Comparison of ENCODE assay signal across 17 cellular contexts in genomic region chr10:29495366-29495765, GRCh38.
"Had no signal": no experiment of that assay in that cellular context is flagged by ENCODE, and none has a peak within 500 bp of the region (broad histone marks: within the 10 kb centered on the region; RNA-seq: fewer than 3 reads in every experiment).

No MANE protein-coding gene starts in this region.

- H3K27me3 Mint-ChIP-seq: activated naive CD4-positive, alpha-beta T cell treated with anti-CD3 and anti-CD28 coated beads, Interleukin-2, amount 10 ng/mL, durations not matched to agents 7 days and 5 days; activated naive CD8-positive, alpha-beta T cell treated with anti-CD3 and anti-CD28 coated beads, Interleukin-2, amount 50 U/mL, for 24 hours; central memory CD8-positive, alpha-beta T cell; type B pancreatic cell had no signal

- H3K27ac ChIP-seq: brain microvascular endothelial cell, foreskin keratinocyte, left lung, testis had no signal

- H3K27ac Mint-ChIP-seq: activated naive CD4-positive, alpha-beta T cell treated with anti-CD3 and anti-CD28 coated beads, Interleukin-2, amount 10 ng/mL, durations not matched to agents 7 days and 5 days; activated naive CD8-positive, alpha-beta T cell treated with anti-CD3 and anti-CD28 coated beads, Interleukin-2, amount 50 U/mL, for 24 hours; nephron progenitor cell; type B pancreatic cell had no signal

- H3K9me3 Mint-ChIP-seq: activated naive CD4-positive, alpha-beta T cell treated with anti-CD3 and anti-CD28 coated beads, Interleukin-2, amount 10 ng/mL, durations not matched to agents 7 days and 5 days; activated naive CD8-positive, alpha-beta T cell treated with anti-CD3 and anti-CD28 coated beads, Interleukin-2, amount 50 U/mL, for 24 hours; activated T-cell treated with anti-CD3 and anti-CD28 coated beads, Interleukin-2, amount 50 U/mL, for 4 hours; central memory CD8-positive, alpha-beta T cell; nephron progenitor cell; type B pancreatic cell had no signal

- H3K4me1 ChIP-seq: foreskin keratinocyte, left lung, testis had no signal

- H3K4me3 Mint-ChIP-seq: activated naive CD4-positive, alpha-beta T cell treated with anti-CD3 and anti-CD28 coated beads, Interleukin-2, amount 10 ng/mL, durations not matched to agents 7 days and 5 days; activated naive CD8-positive, alpha-beta T cell treated with anti-CD3 and anti-CD28 coated beads, Interleukin-2, amount 50 U/mL, for 24 hours; activated T-cell treated with anti-CD3 and anti-CD28 coated beads, Interleukin-2, amount 50 U/mL, for 4 hours; central memory CD8-positive, alpha-beta T cell; nephron progenitor cell; type B pancreatic cell had no signal

- ATAC-seq: activated naive CD8-positive, alpha-beta T cell treated with anti-CD3 and anti-CD28 coated beads, Interleukin-2, amount 50 U/mL, for 24 hours; activated T-cell treated with anti-CD3 and anti-CD28 coated beads, Interleukin-2, amount 50 U/mL, for 4 hours; foreskin keratinocyte; left lung had no signal

- H3K4me3 ChIP-seq: coronary artery, left lung, testis had no signal

- DNase-seq: activated CD4-positive, alpha-beta T cell treated with anti-CD3 and anti-CD28 coated beads, Interleukin-2, amount 50 U/mL, for 1 hour; activated CD4-positive, CD25-positive, alpha-beta regulatory T cell treated with anti-CD3 and anti-CD28 coated beads, Interleukin-2, amount 50 U/mL, for 72 hours; activated CD8-positive, alpha-beta memory T cell treated with anti-CD3 and anti-CD28 coated beads, Interleukin-2, amount 50 U/mL, for 4 hours; activated naive CD4-positive, alpha-beta T cell treated with anti-CD3 and anti-CD28 coated beads, Interleukin-2, amount 10 ng/mL, durations not matched to agents 7 days and 5 days; activated naive CD8-positive, alpha-beta T cell treated with anti-CD3 and anti-CD28 coated beads, Interleukin-2, amount 50 U/mL, for 24 hours; activated T-cell treated with anti-CD3 and anti-CD28 coated beads, Interleukin-2, amount 50 U/mL, for 4 hours; aorta; brain microvascular endothelial cell; foreskin keratinocyte; left lung; midbrain; nephron progenitor cell; occipital lobe; testis had no signal

- H3K27me3 ChIP-seq: brain microvascular endothelial cell, foreskin keratinocyte, left lung, testis had no signal

- H3K9me3 ChIP-seq: left lung, testis had no signal
